35 cellular contexts compared by ENCODE assay signal in genomic region chr4:24192018-24192641, GRCh38.
"Had no signal": no experiment of that assay in that cellular context is flagged by ENCODE, and none has a peak within 500 bp of the region (broad histone marks: within the 10 kb centered on the region; RNA-seq: fewer than 3 reads in every experiment).

No MANE protein-coding gene starts in this region.

- H3K27me3 Mint-ChIP-seq: activated B cell treated with CpG ODN at 0.5 μM for 24 hours; activated CD4-positive, alpha-beta memory T cell treated with anti-CD3 and anti-CD28 coated beads for 36 hours; activated CD4-positive, alpha-beta T cell treated with anti-CD3 and anti-CD28 coated beads, Interleukin-2, amount 10 ng/mL, durations not matched to agents 24 days and 14 days; activated CD8-positive, alpha-beta T cell treated with anti-CD3 and anti-CD28 coated beads for 36 hours; activated T-helper 17 cell treated with anti-CD3 and anti-CD28 coated beads, Interleukin-2, amount 50 U/mL, for 72 hours had no signal

- H3K27ac ChIP-seq: adrenal gland, body of pancreas, brain microvascular endothelial cell, breast epithelium, VCaP had no signal

- H3K4me3 Mint-ChIP-seq: activated B cell treated with CpG ODN at 0.5 μM for 24 hours; activated CD4-positive, alpha-beta memory T cell treated with anti-CD3 and anti-CD28 coated beads for 36 hours; activated CD4-positive, alpha-beta T cell treated with anti-CD3 and anti-CD28 coated beads, Interleukin-2, amount 10 ng/mL, durations not matched to agents 24 days and 14 days; activated CD8-positive, alpha-beta T cell treated with anti-CD3 and anti-CD28 coated beads for 36 hours; activated naive CD4-positive, alpha-beta T cell treated with anti-CD3 and anti-CD28 coated beads for 36 hours; activated naive CD8-positive, alpha-beta T cell treated with anti-CD3 and anti-CD28 coated beads for 36 hours; activated T-cell treated with anti-CD3 and anti-CD28 coated beads, Interleukin-2, amount 50 U/mL, for 4 hours; activated T-cell treated with anti-CD3 and anti-CD28 coated beads, Interleukin-2, amount 50 U/mL, for 72 hours; activated T-helper 1 cell treated with anti-CD3 and anti-CD28 coated beads, Interleukin-12 subunit alpha, Interleukin-12 subunit beta, Interleukin-2, Interleukin-4 antibody, amounts not matched to agents 30 ng/mL and 10 ng/mL and 1 ng/mL, durations not matched to agents 14 hours and 24 hours and 36 hours; activated T-helper 17 cell treated with anti-CD3 and anti-CD28 coated beads, Interleukin-2, amount 50 U/mL, for 72 hours; T-helper 1 cell treated with Interleukin-12 subunit alpha and Interleukin-12 subunit beta and Interleukin-4 antibody, amounts not matched to agents 30 μg/mL and 1 μg/mL, for 36 hours; T-helper 2 cell treated with Interferon-gamma antibody and Interleukin-4, amounts not matched to agents 5 μg/mL and 100 μg/mL, for 36 hours had no signal

- H3K9me3 Mint-ChIP-seq: activated B cell treated with CpG ODN at 0.5 μM for 24 hours; activated CD4-positive, alpha-beta memory T cell treated with anti-CD3 and anti-CD28 coated beads for 36 hours; activated CD4-positive, alpha-beta T cell treated with anti-CD3 and anti-CD28 coated beads, Interleukin-2, amount 10 ng/mL, durations not matched to agents 24 days and 14 days; activated CD8-positive, alpha-beta T cell treated with anti-CD3 and anti-CD28 coated beads for 36 hours; activated naive CD4-positive, alpha-beta T cell treated with anti-CD3 and anti-CD28 coated beads for 36 hours; activated naive CD8-positive, alpha-beta T cell treated with anti-CD3 and anti-CD28 coated beads for 36 hours; activated T-cell treated with anti-CD3 and anti-CD28 coated beads, Interleukin-2, amount 50 U/mL, for 72 hours; activated T-helper 1 cell treated with anti-CD3 and anti-CD28 coated beads, Interleukin-12 subunit alpha, Interleukin-12 subunit beta, Interleukin-2, Interleukin-4 antibody, amounts not matched to agents 30 ng/mL and 10 ng/mL and 1 ng/mL, durations not matched to agents 14 hours and 24 hours and 36 hours; activated T-helper 17 cell treated with anti-CD3 and anti-CD28 coated beads, Interleukin-2, amount 50 U/mL, for 72 hours; T-helper 1 cell treated with Interleukin-12 subunit alpha and Interleukin-12 subunit beta and Interleukin-4 antibody, amounts not matched to agents 30 μg/mL and 1 μg/mL, for 36 hours; T-helper 2 cell treated with Interferon-gamma antibody and Interleukin-4, amounts not matched to agents 5 μg/mL and 100 μg/mL, for 36 hours had no signal

- H3K4me3 ChIP-seq: adrenal gland, body of pancreas, breast epithelium had no signal

- H3K27ac Mint-ChIP-seq: activated B cell treated with CpG ODN at 0.5 μM for 24 hours; activated CD4-positive, alpha-beta memory T cell treated with anti-CD3 and anti-CD28 coated beads for 36 hours; activated CD4-positive, alpha-beta T cell treated with anti-CD3 and anti-CD28 coated beads, Interleukin-2, amount 10 ng/mL, durations not matched to agents 24 days and 14 days; activated CD8-positive, alpha-beta T cell treated with anti-CD3 and anti-CD28 coated beads for 36 hours; activated naive CD4-positive, alpha-beta T cell treated with anti-CD3 and anti-CD28 coated beads for 36 hours; activated naive CD4-positive, alpha-beta T cell treated with anti-CD3 and anti-CD28 coated beads, Interleukin-2, amount 50 U/mL, for 72 hours; activated naive CD8-positive, alpha-beta T cell treated with anti-CD3 and anti-CD28 coated beads for 36 hours; activated T-cell treated with anti-CD3 and anti-CD28 coated beads, Interleukin-2, amount 50 U/mL, for 72 hours; activated T-helper 1 cell treated with anti-CD3 and anti-CD28 coated beads, Interleukin-12 subunit alpha, Interleukin-12 subunit beta, Interleukin-2, Interleukin-4 antibody, amounts not matched to agents 30 ng/mL and 10 ng/mL and 1 ng/mL, durations not matched to agents 14 hours and 24 hours and 36 hours; activated T-helper 17 cell treated with anti-CD3 and anti-CD28 coated beads, Interleukin-2, amount 50 U/mL, for 72 hours; T-helper 1 cell treated with Interleukin-12 subunit alpha and Interleukin-12 subunit beta and Interleukin-4 antibody, amounts not matched to agents 30 μg/mL and 1 μg/mL, for 36 hours; T-helper 2 cell treated with Interferon-gamma antibody and Interleukin-4, amounts not matched to agents 5 μg/mL and 100 μg/mL, for 36 hours had no signal

- ATAC-seq: activated CD8-positive, alpha-beta T cell treated with anti-CD3 and anti-CD28 coated beads for 36 hours; activated naive CD4-positive, alpha-beta T cell treated with anti-CD3 and anti-CD28 coated beads, Interleukin-2, amount 50 U/mL, for 72 hours; activated T-cell treated with anti-CD3 and anti-CD28 coated beads, Interleukin-2, amount 50 U/mL, for 4 hours; activated T-cell treated with anti-CD3 and anti-CD28 coated beads, Interleukin-2, amount 50 U/mL, for 72 hours; activated T-helper 17 cell treated with anti-CD3 and anti-CD28 coated beads, Interleukin-2, amount 50 U/mL, for 72 hours; body of pancreas had no signal

- H3K4me1 ChIP-seq: adrenal gland, body of pancreas, breast epithelium had no signal

- DNase-seq: activated B cell treated with CpG ODN at 0.5 μM for 24 hours; activated CD4-positive, alpha-beta memory T cell treated with anti-CD3 and anti-CD28 coated beads for 36 hours; activated CD4-positive, alpha-beta T cell treated with anti-CD3 and anti-CD28 coated beads for 4 hours; activated CD4-positive, alpha-beta T cell treated with anti-CD3 and anti-CD28 coated beads, Interleukin-2, amount 10 ng/mL, durations not matched to agents 24 days and 14 days; activated CD4-positive, alpha-beta T cell treated with anti-CD3 and anti-CD28 coated beads, Interleukin-2, amount 50 U/mL, for 1 hour; activated CD4-positive, alpha-beta T cell treated with anti-CD3 and anti-CD28 coated beads, Interleukin-2, amount 50 U/mL, for 4 hours; activated CD4-positive, CD25-positive, alpha-beta regulatory T cell treated with anti-CD3 and anti-CD28 coated beads, Interleukin-2, amount 50 U/mL, for 72 hours; activated CD8-positive, alpha-beta memory T cell treated with anti-CD3 and anti-CD28 coated beads, Interleukin-2, amount 50 U/mL, for 4 hours; activated CD8-positive, alpha-beta T cell treated with anti-CD3 and anti-CD28 coated beads for 36 hours; activated effector memory CD4-positive, alpha-beta T cell treated with anti-CD3 and anti-CD28 coated beads, Interleukin-2, amount 50 U/mL, for 16 hours; activated gamma-delta T cell treated with Interleukin-2 at 50 U/mL for 16 hours; activated naive CD4-positive, alpha-beta T cell; activated naive CD4-positive, alpha-beta T cell treated with anti-CD3 and anti-CD28 coated beads for 36 hours; activated naive CD4-positive, alpha-beta T cell treated with anti-CD3 and anti-CD28 coated beads, Interleukin-2, amount 50 U/mL, for 16 hours; activated naive CD8-positive, alpha-beta T cell treated with anti-CD3 and anti-CD28 coated beads for 36 hours; activated T-cell treated with anti-CD3 and anti-CD28 coated beads for 4 hours; activated T-cell treated with anti-CD3 and anti-CD28 coated beads, Interleukin-2, amount 50 U/mL, for 1 hour; activated T-cell treated with anti-CD3 and anti-CD28 coated beads, Interleukin-2, amount 50 U/mL, for 4 hours; activated T-cell treated with anti-CD3 and anti-CD28 coated beads, Interleukin-2, amount 50 U/mL, for 72 hours; adrenal gland; amniotic stem cell; aorta; body of pancreas; brain microvascular endothelial cell; central memory CD4-positive, alpha-beta T cell; T-helper 1 cell; T-helper 2 cell; T-helper 9 cell had no signal

- H3K4me1 Mint-ChIP-seq: activated B cell treated with CpG ODN at 0.5 μM for 24 hours; activated CD4-positive, alpha-beta T cell treated with anti-CD3 and anti-CD28 coated beads, Interleukin-2, amount 10 ng/mL, durations not matched to agents 24 days and 14 days; activated naive CD8-positive, alpha-beta T cell treated with anti-CD3 and anti-CD28 coated beads for 36 hours; activated T-helper 17 cell treated with anti-CD3 and anti-CD28 coated beads, Interleukin-2, amount 50 U/mL, for 72 hours had no signal

- H3K36me3 Mint-ChIP-seq: activated CD4-positive, alpha-beta memory T cell treated with anti-CD3 and anti-CD28 coated beads for 36 hours; activated naive CD4-positive, alpha-beta T cell treated with anti-CD3 and anti-CD28 coated beads, Interleukin-2, amount 50 U/mL, for 72 hours; activated naive CD8-positive, alpha-beta T cell treated with anti-CD3 and anti-CD28 coated beads for 36 hours had no signal

- H3K36me3 ChIP-seq: adrenal gland, brain microvascular endothelial cell, breast epithelium had no signal

- H3K9me3 ChIP-seq: adrenal gland, body of pancreas, breast epithelium had no signal

- H3K27me3 ChIP-seq: adrenal gland, body of pancreas, brain microvascular endothelial cell had no signal
